In genomic region chr7:47444376-47445098, GRCh38 we compare ENCODE assay signal across 8 cellular contexts.
DNase-seq lines count a peak whose midpoint lies in the region; ATAC-seq, FAIRE-seq and TF ChIP-seq lines count a peak whose summit lies in the region.

No MANE protein-coding gene starts in this region.

- peaks cover 3% of the 10 kb centered on the region; the same call in 1 of the 2 replicates for H3F3A ChIP-seq in MM.1S (ENCODE audit: insufficient read depth, low read length)

- H3K79me2 ChIP-seq in MM.1S (ENCODE audit: low read length) = peaks cover 99% of the 10 kb centered on the region

- H3K36me3 ChIP-seq in GM06990 (ENCODE audit: control insufficient read depth, insufficient read depth, low read length) = no peaks in the 10 kb centered on the region
- 0 out of 2 replicates have a peak, but pooled peaks cover 6% of the 10 kb centered on the region for H3K36me3 ChIP-seq in MM.1S (replicated peaks; ENCODE audit: insufficient read depth, low read length)
- no peaks in the 10 kb centered on the region for H3K36me3 ChIP-seq in endodermal cell (ENCODE audit: control insufficient read depth, insufficient read depth, low read length)
- peaks cover 0 to 11% (median 0%) of the 10 kb centered on the region in 3 donors for H3K36me3 ChIP-seq in pancreas

- H3K27me3 Mint-ChIP-seq in endodermal cell (ENCODE audit: insufficient read depth) = no peaks in the 10 kb centered on the region

- H3K27ac ChIP-seq in MM.1S (ENCODE audit: low read length) (no peak overlapping the region), endodermal cell (ENCODE audit: low read depth, low read length) (no peak overlapping the region), pancreas (peak overlapping the region in 2 of 4 donors; percentile 30 to 37)

- peaks cover 90% of the 10 kb centered on the region for H4K20me1 ChIP-seq in MM.1S (ENCODE audit: insufficient read depth, low read length)

- no peak for FAIRE-seq in pancreas (lab: Jason Lieb, UNC)

- peak; percentile 35 to 65 (median 42) for ATAC-seq in pancreas
- no peak for ATAC-seq in HG03175 (IDR thresholded peaks at IDR 0.05; ENCODE audit: unreplicated experiment)
- no peak for ATAC-seq in HG03378 (IDR thresholded peaks at IDR 0.05; ENCODE audit: unreplicated experiment)

- H3K4me3 Mint-ChIP-seq in endodermal cell = no peak overlapping the region

- TF ChIP-seq CTCF in GM06990 (IDR thresholded peaks at IDR 0.05; ENCODE audit: insufficient read depth, low read length, poor library complexity, severe bottlenecking) (peak; percentile 74), MM.1S (IDR thresholded peaks at IDR 0.05; ENCODE audit: low read length) (peak; percentile 44), endodermal cell (conservative IDR thresholded peaks at IDR 0.05) (peak; percentile 73), pancreas (IDR thresholded peaks at IDR 0.05) (peak; percentile 20 to 55 (median 28))

- intact Hi-C loops in pancreas (cut with DNase I) = loop anchor here in 1 of 3 donors (10.0 kb wide), 1 partner anchor 130 kb away; no protein-coding TSS in a partner anchor

- H3K9me3 Mint-ChIP-seq in endodermal cell = no peaks in the 10 kb centered on the region

- no peak overlapping the region for H3K4me2 ChIP-seq in MM.1S (ENCODE audit: low read depth, low read length)

- H3K27me3 ChIP-seq in GM06990 (replicated peaks; ENCODE audit: control insufficient read depth, insufficient read depth, low read length) (no peaks in the 10 kb centered on the region), MM.1S (replicated peaks; ENCODE audit: insufficient read depth, low read length) (no peaks in the 10 kb centered on the region), endodermal cell (ENCODE audit: control insufficient read depth, insufficient read depth, low read length, poor library complexity, severe bottlenecking) (no peaks in the 10 kb centered on the region), pancreas (no peaks in the 10 kb centered on the region)

- H2AFZ ChIP-seq in MM.1S (ENCODE audit: low read length) = no peak overlapping the region

- no peaks in the 10 kb centered on the region for H3K36me3 Mint-ChIP-seq in endodermal cell (ENCODE audit: low read depth)

- no peaks in the 10 kb centered on the region for H3K9me2 ChIP-seq in MM.1S (replicated peaks; ENCODE audit: insufficient read depth, low read length)

- H3K9ac ChIP-seq in MM.1S (ENCODE audit: low read length) = no peak overlapping the region
- no peak overlapping the region for H3K9ac ChIP-seq in endodermal cell (ENCODE audit: extremely low read depth, low read length, poor library complexity, severe bottlenecking)

- H3K4me3 ChIP-seq in GM06990 (replicated peaks; ENCODE audit: low read depth, low read length) (no peak overlapping the region), MM.1S (ENCODE audit: low read length) (no peak overlapping the region), endodermal cell (ENCODE audit: low read length) (no peak overlapping the region), pancreas (no peak overlapping the region)

- peaks cover 23% of the 10 kb centered on the region for H3K4me1 Mint-ChIP-seq in endodermal cell

- no peak overlapping the region for H3K27ac Mint-ChIP-seq in endodermal cell

- H3K9me3 ChIP-seq in MM.1S (replicated peaks; ENCODE audit: insufficient read depth, low read length) = no peaks in the 10 kb centered on the region
- H3K9me3 ChIP-seq in endodermal cell (ENCODE audit: control insufficient read depth, low read length) = no peaks in the 10 kb centered on the region
- H3K9me3 ChIP-seq in pancreas = no peaks in the 10 kb centered on the region

- 86 to 94% methylated on average over 2 to 14 of the region's 14 CpGs for WGBS in endodermal cell (ENCODE audit: insufficient coverage in 1 of 2, insufficient read length in 1 of 2), 2 experiments
- WGBS in pancreas, 2 donors = 43 to 48% methylated on average over 14 of the region's 14 CpGs

- DNase-seq in GM06990 (ENCODE audit: extremely low read depth, insufficient read length) (no peak), MM.1S (no peak), endodermal cell (no peak), pancreas (peak in 2 of 6 donors; percentile 54 to 56), amniotic stem cell (lab: John Stamatoyannopoulos, UW) (no peak), COR-L47 (lab: John Stamatoyannopoulos, UW) (no peak)

- H3K4me1 ChIP-seq in MM.1S (ENCODE audit: low read length) (no peaks in the 10 kb centered on the region), endodermal cell (ENCODE audit: control insufficient read depth, insufficient read depth, low read length) (peaks cover 3% of the 10 kb centered on the region), pancreas (peaks cover 40 to 63% (median 59%) of the 10 kb centered on the region in 3 donors)

Comparison
In these comparisons a context has a peak if more than half of its experiments do, and no peak if none do; other contexts are left out.
1. ATAC-seq: peak in pancreas (4 of 4); none in HG03175 (single experiment) and HG03378 (single experiment).
2. Peak in every context shown above with its lines, with median percentiles within 50 percentile points of each other: CTCF ChIP-seq.